Comparison of ENCODE assay signal across 1 cellular context in genomic region chr11:6635082-6635932, GRCh38.
TF ChIP-seq lines count a peak whose summit lies in the region.

No MANE protein-coding gene starts in this region.

TF ChIP-seq in HepG2, 621 proteins besides CTCF, POLR2A, EP300 and RAD21 (continued from another document and continues in another):
- no peak for TF ChIP-seq ZNF407 (CRISPR knock-in tag; IDR thresholded peaks at IDR 0.05; ENCODE audit: not compliant biosample characterization)
- no peak for TF ChIP-seq KAT8 (CRISPR knock-in tag; IDR thresholded peaks at IDR 0.05)
- TF ChIP-seq NR1H2 (CRISPR knock-in tag; IDR thresholded peaks at IDR 0.05; ENCODE audit: borderline replicate concordance, low read depth) = no peak
- no peak for TF ChIP-seq BCLAF1 (IDR thresholded peaks at IDR 0.05)
- TF ChIP-seq NCOR1 (IDR thresholded peaks at IDR 0.05; ENCODE audit: borderline replicate concordance, low read length) = no peak
- no peak for TF ChIP-seq ZHX2 (IDR thresholded peaks at IDR 0.05; ENCODE audit: low read depth)
- TF ChIP-seq ZHX2 (CRISPR knock-in tag; IDR thresholded peaks at IDR 0.05; ENCODE audit: borderline replicate concordance) = no peak
- no peak for TF ChIP-seq MXD4 (CRISPR knock-in tag; IDR thresholded peaks at IDR 0.05)
- TF ChIP-seq ZEB1 (IDR thresholded peaks at IDR 0.05; ENCODE audit: insufficient replicate concordance, low read depth) = no peak
- TF ChIP-seq ZNF891 (CRISPR knock-in tag; IDR thresholded peaks at IDR 0.05) = no peak
- TF ChIP-seq EHMT2 (IDR thresholded peaks at IDR 0.05; ENCODE audit: borderline replicate concordance, low read depth, low read length) = no peak
- TF ChIP-seq ZNF503 (CRISPR knock-in tag; IDR thresholded peaks at IDR 0.05) = no peak
- TF ChIP-seq NR2F1 (CRISPR knock-in tag; IDR thresholded peaks at IDR 0.05) = 0 out of 4 replicates have a peak, but pooled peaks of 1 of the 2 experiments have one; percentile 45
- no peak for TF ChIP-seq CERS6 (CRISPR knock-in tag; IDR thresholded peaks at IDR 0.05)
- TF ChIP-seq ZBTB49 (CRISPR knock-in tag; IDR thresholded peaks at IDR 0.05; ENCODE audit: borderline replicate concordance) = no peak
- no peak for TF ChIP-seq ZNF652 (CRISPR knock-in tag; IDR thresholded peaks at IDR 0.05; ENCODE audit: borderline replicate concordance, low read depth)
- TF ChIP-seq ARNT (IDR thresholded peaks at IDR 0.05) = no peak
- TF ChIP-seq ZNF878 (CRISPR knock-in tag; IDR thresholded peaks at IDR 0.05) = no peak
- TF ChIP-seq ZNF510 (CRISPR knock-in tag; IDR thresholded peaks at IDR 0.05; ENCODE audit: low read depth) = no peak
- no peak for TF ChIP-seq ZNF496 (CRISPR knock-in tag; IDR thresholded peaks at IDR 0.05; ENCODE audit: insufficient replicate concordance)
- no peak for TF ChIP-seq POGZ (CRISPR knock-in tag; IDR thresholded peaks at IDR 0.05)
- peak; percentile 10; the same call in 1 of the 2 replicates for TF ChIP-seq ZNF331 (CRISPR knock-in tag; IDR thresholded peaks at IDR 0.05)
- no peak for TF ChIP-seq CREBL2 (CRISPR knock-in tag; IDR thresholded peaks at IDR 0.05; ENCODE audit: borderline replicate concordance)
- no peak for TF ChIP-seq ZNF777 (CRISPR knock-in tag; IDR thresholded peaks at IDR 0.05)
- no peak for TF ChIP-seq DR1 (CRISPR knock-in tag; IDR thresholded peaks at IDR 0.05)
- TF ChIP-seq CEBPB (IDR thresholded peaks at IDR 0.05; ENCODE audit: borderline replicate concordance, low read depth, low read length) = no peak
- no peak for TF ChIP-seq ZSCAN31 (CRISPR knock-in tag; IDR thresholded peaks at IDR 0.05; ENCODE audit: low read depth)
- no peak for TF ChIP-seq RELA (CRISPR knock-in tag; IDR thresholded peaks at IDR 0.05)
- TF ChIP-seq CEBPZ (IDR thresholded peaks at IDR 0.05; ENCODE audit: low read length) = no peak
